19 cellular contexts compared by ENCODE assay signal in the genomic region with DNA sequence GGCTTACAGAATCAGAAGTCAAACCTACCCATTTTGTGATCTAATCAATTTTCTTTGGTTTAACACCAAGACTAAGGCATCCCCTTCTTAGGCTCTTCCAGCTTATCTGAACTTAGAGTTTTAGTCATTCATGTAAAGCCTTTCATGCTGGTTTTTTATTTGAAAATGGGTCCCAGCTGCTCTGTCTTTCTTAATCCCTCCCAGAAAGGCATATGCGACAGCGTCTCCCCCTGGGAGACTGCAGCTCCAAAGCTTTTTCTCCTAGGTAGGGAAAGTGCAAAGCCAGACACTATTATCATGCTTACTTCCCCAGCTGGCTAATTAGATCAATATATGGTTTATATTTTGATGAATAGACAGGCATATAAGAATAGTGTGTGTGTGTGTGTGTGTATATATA.
DNase-seq lines count a peak whose midpoint lies in the region; ATAC-seq, FAIRE-seq and TF ChIP-seq lines count a peak whose summit lies in the region.
"Had no signal": no experiment of that assay in that cellular context is flagged by ENCODE, and none has a peak within 500 bp of the region (broad histone marks: within the 10 kb centered on the region; RNA-seq: fewer than 3 reads in every experiment).

No MANE protein-coding gene starts in this region.

- H3K36me3 Mint-ChIP-seq in neural progenitor cell, result peaks cover 3% of the 10 kb centered on the region
- H3K36me3 Mint-ChIP-seq: IgD-negative memory B cell had no signal

- H3K23ac ChIP-seq in H1 (ENCODE audit: insufficient read length), result no peak overlapping the region

- no peak overlapping the region for H4K91ac ChIP-seq in H1 (replicated peaks; ENCODE audit: insufficient read length, low read length)

- no peaks in the 10 kb centered on the region for H4K20me1 ChIP-seq in H1 (replicated peaks in 1 of 2; ENCODE audit: control insufficient read depth in 1 of 2, insufficient read depth in 2 of 2, low read length in 2 of 2)
- no peaks in the 10 kb centered on the region for H4K20me1 ChIP-seq in neural progenitor cell (ENCODE audit: low read depth)

- H3K4me3 ChIP-seq in H1 (ENCODE audit: extremely low read depth in 1 of 4, insufficient read depth in 2 of 4, low read depth in 3 of 4, low read length in 4 of 4) (no peak overlapping the region), neural progenitor cell (no peak overlapping the region), gastrocnemius medialis (no peak overlapping the region)

- no peak overlapping the region for H3K14ac ChIP-seq in H1 (ENCODE audit: insufficient read length)

- no peaks in the 10 kb centered on the region for H3K23me2 ChIP-seq in H1 (ENCODE audit: low read depth, low read length)

- no peak overlapping the region for H2BK120ac ChIP-seq in H1 (replicated peaks; ENCODE audit: low read depth, low read length)

- H3K4me1 Mint-ChIP-seq in neural progenitor cell, result peaks cover 37% of the 10 kb centered on the region
- H3K4me1 Mint-ChIP-seq: B cell, IgD-negative memory B cell had no signal

- H3K4me2 ChIP-seq in H1 (ENCODE audit: insufficient read depth in 1 of 2, low read depth in 2 of 2, low read length in 2 of 2) (peak overlapping the region in 1 of 2 experiments; percentile 41; a peak in 1 of 4 replicates), neural progenitor cell (peak overlapping the region; percentile 39)

- TF ChIP-seq POLR2A in H1 (IDR thresholded peaks at IDR 0.05; ENCODE audit: control extremely low read depth in 1 of 2, low read depth in 2 of 2, low read length in 2 of 2) (no peak), gastrocnemius medialis (IDR thresholded peaks at IDR 0.05) (no peak)

- TF ChIP-seq CTCF in H1 (IDR thresholded peaks at IDR 0.05; ENCODE audit: control extremely low read depth in 1 of 3, insufficient read depth in 1 of 3, low read depth in 1 of 3, low read length in 3 of 3), result no peak
- peak; percentile 41 for TF ChIP-seq CTCF in neural progenitor cell (IDR thresholded peaks at IDR 0.05)
- TF ChIP-seq CTCF in gastrocnemius medialis (IDR thresholded peaks at IDR 0.05 in 4 of 5, conservative IDR thresholded peaks at IDR 0.05 in 1 of 5), result no peak

- H2BK20ac ChIP-seq in H1 (ENCODE audit: low read length), result no peak overlapping the region

- H3K9me3 ChIP-seq in H1 (ENCODE audit: insufficient read depth in 2 of 2, low read depth in 1 of 2, low read length in 1 of 2) (no peaks in the 10 kb centered on the region), neural progenitor cell (ENCODE audit: low read depth) (no peaks in the 10 kb centered on the region), gastrocnemius medialis (no peaks in the 10 kb centered on the region)

- in situ Hi-C loops in gastrocnemius medialis (cut with MboI; ENCODE audit: low sequenced_read_pairs in 4 of 4), result no loop called here

- no peaks in the 10 kb centered on the region for H3K27me3 ChIP-seq in H1 (replicated peaks in 1 of 4; ENCODE audit: control insufficient read depth in 3 of 4, extremely low read depth in 1 of 4, insufficient read depth in 3 of 4, low read length in 3 of 4)
- H3K27me3 ChIP-seq in neural progenitor cell, result no peaks in the 10 kb centered on the region
- no peaks in the 10 kb centered on the region for H3K27me3 ChIP-seq in gastrocnemius medialis

- peaks cover 11% of the 10 kb centered on the region for H3F3A ChIP-seq in neural progenitor cell (ENCODE audit: low read depth)

- FAIRE-seq in H1 (lab: Jason Lieb, UNC), result no peak

- H3K4me1 ChIP-seq in H1 (replicated peaks in 1 of 4; ENCODE audit: control insufficient read depth in 3 of 4, insufficient read depth in 4 of 4, low read length in 3 of 4) (peaks cover 0 to 3% (median 0%) of the 10 kb centered on the region in 4 experiments; a peak in 1 of 7 replicates), neural progenitor cell (peaks cover 41% of the 10 kb centered on the region), gastrocnemius medialis (no peaks in the 10 kb centered on the region)

- POLR2A ChIA-PET in H1 (lab: Charles Lee; ENCODE audit: partially characterized antibody), result no interaction called here

- H3K79me2 ChIP-seq in H1 (ENCODE audit: control insufficient read depth in 1 of 2, insufficient read depth in 2 of 2, low read length in 2 of 2), result no peaks in the 10 kb centered on the region
- no peaks in the 10 kb centered on the region for H3K79me2 ChIP-seq in neural progenitor cell (ENCODE audit: low read depth)

- H3K4me3 Mint-ChIP-seq in neural progenitor cell, result peak overlapping the region; percentile 33
- H3K4me3 Mint-ChIP-seq: B cell, IgD-negative memory B cell had no signal

- H3K36me3 ChIP-seq in H1 (ENCODE audit: control insufficient read depth in 2 of 4, insufficient read depth in 4 of 4, low read length in 3 of 4) (no peaks in the 10 kb centered on the region), neural progenitor cell (no peaks in the 10 kb centered on the region), gastrocnemius medialis (no peaks in the 10 kb centered on the region)

- H3K27me3 Mint-ChIP-seq in neural progenitor cell (ENCODE audit: insufficient read depth, low read depth), result peaks cover 3% of the 10 kb centered on the region
- H3K27me3 Mint-ChIP-seq: B cell, IgD-negative memory B cell had no signal

- no peak overlapping the region for H4K8ac ChIP-seq in H1 (ENCODE audit: extremely low read depth, insufficient read depth, low read length)

- no peak overlapping the region for H3K18ac ChIP-seq in H1 (ENCODE audit: extremely low read depth, low read length)

- H2AFZ ChIP-seq in H1 (ENCODE audit: low read length) (no peak overlapping the region), neural progenitor cell (replicated peaks) (no peak overlapping the region)

- TF ChIP-seq RAD21 in H1 (IDR thresholded peaks at IDR 0.05 in 1 of 2, conservative IDR thresholded peaks at IDR 0.05 in 1 of 2; ENCODE audit: low read depth in 2 of 2, low read length in 2 of 2), result peak in 1 of 2 experiments; percentile 43; a peak in 2 of 4 replicates

- no peak for ATAC-seq in gastrocnemius medialis
- ATAC-seq: HCT116, SK-N-SH treated with all-trans-retinoic acid at 6 μM for 48 hours had no signal

- H2AK5ac ChIP-seq in H1 (ENCODE audit: low read depth, low read length), result no peak overlapping the region

- H3K27ac ChIP-seq in H1 (ENCODE audit: low read depth, low read length), result no peak overlapping the region
- H3K27ac ChIP-seq in neural progenitor cell, result peak overlapping the region; percentile 36
- no peak overlapping the region for H3K27ac ChIP-seq in gastrocnemius medialis
- H3K27ac ChIP-seq: 22Rv1 had no signal

- no peak for TF ChIP-seq EP300 in H1 (IDR thresholded peaks at IDR 0.05; ENCODE audit: borderline replicate concordance in 1 of 2, low read depth in 2 of 2, low read length in 2 of 2)

- H4K5ac ChIP-seq in H1 (ENCODE audit: insufficient read length, low read depth, low read length), result no peak overlapping the region

- CTCF ChIA-PET in H1 (lab: Charles Lee; ENCODE audit: partially characterized antibody), result interaction anchor here (0.7 to 1.9 kb wide), 9 partner anchors 8 to 531 kb away, joined by 3 to 9 read pairs (median 3); no protein-coding TSS in a partner anchor

- H2BK12ac ChIP-seq in H1 (ENCODE audit: low read depth, low read length), result no peak overlapping the region

- H3K9ac ChIP-seq in H1 (replicated peaks in 1 of 4; ENCODE audit: extremely low read depth in 1 of 4, low read depth in 3 of 4, low read length in 3 of 4), result no peak overlapping the region
- H3K9ac ChIP-seq in neural progenitor cell, result no peak overlapping the region

- peak overlapping the region; percentile 43 for H3K27ac Mint-ChIP-seq in neural progenitor cell
- H3K27ac Mint-ChIP-seq: B cell, IgD-negative memory B cell had no signal

- 17% methylated on average over 2 of the region's 2 CpGs; no CpG with 5 or more reads in 1 of the 2 experiments for WGBS in H1 (ENCODE audit: extremely low coverage in 1 of 2, insufficient coverage in 1 of 2, insufficient read length in 1 of 2, insufficient replicate concordance in 2 of 2, low coverage in 1 of 2, low lambda C conversion rate in 2 of 2, missing lambda C conversion rate in 1 of 2), 2 experiments

- no peaks in the 10 kb centered on the region for H3K79me1 ChIP-seq in H1 (ENCODE audit: low read depth, low read length)

- intact Hi-C loops in gastrocnemius medialis (cut with DNase I; ENCODE audit: low total_unique reads), result no loop called here

- H3K4ac ChIP-seq in H1 (replicated peaks; ENCODE audit: insufficient read length, low read depth, low read length), result no peak overlapping the region

- H3K9me3 Mint-ChIP-seq in neural progenitor cell, result peaks cover 7% of the 10 kb centered on the region
- H3K9me3 Mint-ChIP-seq: IgD-negative memory B cell had no signal

- peak; percentile 53 for DNase-seq in NCI-H2171 treated with DMSO at 0.1 percent for 48 hours (lab: John Stamatoyannopoulos, UW)
- no peak for DNase-seq in NCI-H2171 (lab: John Stamatoyannopoulos, UW)
- peak; percentile 42 for DNase-seq in NCI-H69 (lab: John Stamatoyannopoulos, UW)
- no peak for DNase-seq in H1 (ENCODE audit: low read depth in 1 of 2, low spot score in 2 of 2)
- DNase-seq in neural progenitor cell (ENCODE audit: low spot score), result peak; percentile 77
- DNase-seq in gastrocnemius medialis, result no peak
- DNase-seq in AG08396 (ENCODE audit: low spot score), result no peak
- no peak for DNase-seq in cerebellar cortex (ENCODE audit: low spot score)
- DNase-seq: COR-L47, DMS153, GDM1, NCI-H1417 treated with DMSO at 0.1 percent for 48 hours, NCI-H1930, SHP77 had no signal

- H2BK15ac ChIP-seq in H1 (ENCODE audit: low read length), result no peak overlapping the region

- H3K56ac ChIP-seq in H1 (replicated peaks; ENCODE audit: insufficient read length, low read depth, low read length), result no peak overlapping the region

- H2BK5ac ChIP-seq in H1 (ENCODE audit: low read depth, low read length), result no peak overlapping the region

TF ChIP-seq in H1, 55 proteins besides CTCF, POLR2A, EP300 and RAD21:
- no peak for TF ChIP-seq CEBPB (IDR thresholded peaks at IDR 0.05; ENCODE audit: low read depth, low read length)
- 0 out of 2 replicates have a peak, but pooled peaks have one; percentile 25 for TF ChIP-seq TCF12 (IDR thresholded peaks at IDR 0.05; ENCODE audit: low read depth, low read length)

Comparison
In these comparisons a context has a peak if more than half of its experiments do, and no peak if none do; other contexts are left out.
1. DNase-seq: peak in NCI-H2171 treated with DMSO at 0.1 percent for 48 hours (single experiment), NCI-H69 (single experiment) and neural progenitor cell (single experiment); none in NCI-H2171 (single experiment), H1 (0 of 2), gastrocnemius medialis (0 of 2), AG08396 (single experiment) and cerebellar cortex (single experiment).